Comparison of ENCODE assay signal across 12 cellular contexts in the genomic region with DNA sequence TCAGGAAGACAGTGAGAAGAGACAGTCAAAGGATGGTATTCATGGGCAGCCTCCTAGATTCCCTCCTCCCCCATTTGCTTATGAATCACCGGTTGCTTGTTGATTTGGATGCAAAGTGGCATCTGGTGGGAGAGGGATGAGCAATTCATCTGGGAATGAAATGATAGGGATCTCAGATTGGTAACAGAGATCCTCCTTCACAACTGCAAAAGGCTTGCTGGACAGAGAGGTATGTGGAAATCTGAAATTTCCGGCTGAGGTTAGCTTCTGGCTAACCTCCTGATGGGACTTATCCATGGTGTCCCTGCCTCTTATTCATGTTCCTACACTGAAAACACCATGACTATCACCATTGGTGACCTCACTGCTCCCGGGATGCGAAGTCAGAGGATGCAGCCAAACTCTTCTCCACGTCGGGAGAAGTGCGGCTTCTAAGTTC. TPM values are rescaled to one million over a fixed set of nuclear protein-coding genes. Genes with fewer than 3 reads are reported as not detected.
DNase-seq lines count a peak whose midpoint lies in the region; ATAC-seq, FAIRE-seq and TF ChIP-seq lines count a peak whose summit lies in the region.
"Had no signal": no experiment of that assay in that cellular context is flagged by ENCODE, and none has a peak within 500 bp of the region (broad histone marks: within the 10 kb centered on the region; RNA-seq: fewer than 3 reads in every experiment).

No MANE protein-coding gene starts in this region.

- no peak overlapping the region for H3K4me3 ChIP-seq in gastroesophageal sphincter
- H3K4me3 ChIP-seq: gastrocnemius medialis had no signal

- no peak for TF ChIP-seq EP300 in gastroesophageal sphincter (IDR thresholded peaks at IDR 0.05)

- no peak overlapping the region for H3K27ac ChIP-seq in gastroesophageal sphincter
- H3K27ac ChIP-seq: gastrocnemius medialis had no signal

- H3K27me3 ChIP-seq in gastroesophageal sphincter = peaks cover 18% of the 10 kb centered on the region
- H3K27me3 ChIP-seq: gastrocnemius medialis had no signal

- no peak for FAIRE-seq in RCC 7860 (lab: Jason Lieb, UNC)
- FAIRE-seq: HepG2 had no signal

- ATAC-seq in omental fat pad (ENCODE audit: low FRiP score) = peak; percentile 29
- ATAC-seq in gastroesophageal sphincter = no peak
- no peak for ATAC-seq in GM18511 (IDR thresholded peaks at IDR 0.05; ENCODE audit: unreplicated experiment)
- ATAC-seq in GM21786 (IDR thresholded peaks at IDR 0.05; ENCODE audit: unreplicated experiment) = no peak
- ATAC-seq: gastrocnemius medialis, HepG2 had no signal

- no peaks in the 10 kb centered on the region for H3K9me3 ChIP-seq in gastroesophageal sphincter
- H3K9me3 ChIP-seq: gastrocnemius medialis had no signal

- 57% methylated on average over 1 to 6 of the region's 7 CpGs for WGBS in gastroesophageal sphincter (ENCODE audit: low coverage in 1 of 2), 2 donors

- DNase-seq in GM04504 (ENCODE audit: low read depth) (peak; percentile 94), RCC 7860 (ENCODE audit: low spot score) (peak; percentile 74), fibroblast of peridontal ligament (ENCODE audit: extremely low read depth) (peak; percentile 17), omental fat pad (ENCODE audit: low spot score) (no peak), D341Med (ENCODE audit: low spot score) (no peak)
- DNase-seq: activated B cell treated with CpG ODN at 0.5 μM for 24 hours, gastrocnemius medialis, NCI-H2029 had no signal

- no peak for TF ChIP-seq POLR2A in gastroesophageal sphincter (IDR thresholded peaks at IDR 0.05)

- H3K36me3 ChIP-seq in gastroesophageal sphincter = no peaks in the 10 kb centered on the region
- H3K36me3 ChIP-seq: gastrocnemius medialis had no signal

- no peaks in the 10 kb centered on the region for H3K4me1 ChIP-seq in gastroesophageal sphincter

- no peak for TF ChIP-seq CTCF in omental fat pad (IDR thresholded peaks at IDR 0.05)
- no peak for TF ChIP-seq CTCF in gastroesophageal sphincter (IDR thresholded peaks at IDR 0.05)

RNA-seq across cellular contexts. Expression of gene PODXL, which starts 48.4 kb away (rescaled TPM):
- total RNA-seq in omental fat pad = 100 to 1,000 TPM in 1 of 4 donors, 10 to 100 TPM in 3; 40.0 to 102 (median 71.6) TPM
- total RNA-seq in gastroesophageal sphincter = 10 to 100 TPM; 13.2 to 40.2 (median 26.6) TPM

Comparison
In these comparisons a context has a peak if more than half of its experiments do, and no peak if none do; other contexts are left out.
1. DNase-seq: peak in GM04504 (single experiment), RCC 7860 (single experiment) and fibroblast of peridontal ligament (single experiment); none in omental fat pad (single experiment) and D341Med (single experiment).